29 cellular contexts compared by ENCODE assay signal in genomic region chr3:151299006-151299405, GRCh38. TPM values are rescaled to one million over a fixed set of nuclear protein-coding genes. Genes with fewer than 3 reads are reported as not detected.
"Had no signal": no experiment of that assay in that cellular context is flagged by ENCODE, and none has a peak within 500 bp of the region (broad histone marks: within the 10 kb centered on the region; RNA-seq: fewer than 3 reads in every experiment).

No MANE protein-coding gene starts in this region.

- H3K27ac Mint-ChIP-seq: memory B cell; natural killer cell; stimulated activated memory B cell treated with anti-CD40 and anti-IgM and Interleukin-4, amounts not matched to agents 10 μg/mL and 1 μg/mL and 100 μg/mL, for 72 hours had no signal

- H3K9me3 Mint-ChIP-seq: memory B cell; natural killer cell; stimulated activated memory B cell treated with anti-CD40 and anti-IgM and Interleukin-4, amounts not matched to agents 10 μg/mL and 1 μg/mL and 100 μg/mL, for 72 hours had no signal

- H3K4me1 Mint-ChIP-seq: memory B cell; stimulated activated memory B cell treated with anti-CD40 and anti-IgM and Interleukin-4, amounts not matched to agents 10 μg/mL and 1 μg/mL and 100 μg/mL, for 72 hours had no signal

- H3K36me3 Mint-ChIP-seq: memory B cell; natural killer cell; stimulated activated memory B cell treated with anti-CD40 and anti-IgM and Interleukin-4, amounts not matched to agents 10 μg/mL and 1 μg/mL and 100 μg/mL, for 72 hours had no signal

- DNase-seq: effector CD8-positive, alpha-beta T cell; foreskin keratinocyte; heart left ventricle; kidney; natural killer cell; occipital lobe; ovary; posterior cingulate gyrus; psoas muscle; right cardiac atrium; spleen; stimulated activated CD4-positive, alpha-beta T cell treated with anti-CD3 and anti-CD28 coated beads, Interleukin-4, amount 100 ng/mL, for 4 hours; stimulated activated naive CD8-positive, alpha-beta T cell treated with anti-CD3 and anti-CD28 coated beads, Interleukin-15, Interleukin-2, amounts not matched to agents 100 U/mL and 50 U/mL, for 24 hours; substantia nigra; testis; upper lobe of left lung had no signal

- H3K4me3 Mint-ChIP-seq: memory B cell; natural killer cell; stimulated activated memory B cell treated with anti-CD40 and anti-IgM and Interleukin-4, amounts not matched to agents 10 μg/mL and 1 μg/mL and 100 μg/mL, for 72 hours had no signal

- ATAC-seq: foreskin keratinocyte; gastroesophageal sphincter; heart left ventricle; left lobe of liver; natural killer cell; psoas muscle; right cardiac atrium; stimulated activated memory B cell treated with anti-CD40 and anti-IgM and Interleukin-4, amounts not matched to agents 10 μg/mL and 1 μg/mL and 100 μg/mL, for 72 hours; stimulated activated naive CD8-positive, alpha-beta T cell treated with anti-CD3 and anti-CD28 coated beads, Interleukin-15, Interleukin-2, amounts not matched to agents 100 U/mL and 50 U/mL, for 24 hours had no signal

RNA-seq across cellular contexts. Expression of gene GPR87, which starts 17.6 kb away (rescaled TPM):
- total RNA-seq: endothelial cell of umbilical vein, esophagus muscularis mucosa, heart left ventricle, left lobe of liver, liver, mononuclear cell, natural killer cell, occipital lobe, psoas muscle, right cardiac atrium, spleen, testis, tibial nerve had no signal

RNA-seq across cellular contexts. Expression of gene P2RY14, which starts 20.7 kb away (rescaled TPM):
- total RNA-seq: endothelial cell of umbilical vein, epithelial cell of proximal tubule, fibroblast of lung, foreskin keratinocyte, hepatocyte, left lobe of liver, renal cortical epithelial cell had no signal

RNA-seq across cellular contexts. Expression of gene P2RY13, which starts 30.3 kb away (rescaled TPM):
- total RNA-seq: endothelial cell of umbilical vein, epithelial cell of proximal tubule, fibroblast of lung, foreskin keratinocyte, hepatocyte, renal cortical epithelial cell had no signal
